1 cellular context compared by ENCODE assay signal in the genomic region with DNA sequence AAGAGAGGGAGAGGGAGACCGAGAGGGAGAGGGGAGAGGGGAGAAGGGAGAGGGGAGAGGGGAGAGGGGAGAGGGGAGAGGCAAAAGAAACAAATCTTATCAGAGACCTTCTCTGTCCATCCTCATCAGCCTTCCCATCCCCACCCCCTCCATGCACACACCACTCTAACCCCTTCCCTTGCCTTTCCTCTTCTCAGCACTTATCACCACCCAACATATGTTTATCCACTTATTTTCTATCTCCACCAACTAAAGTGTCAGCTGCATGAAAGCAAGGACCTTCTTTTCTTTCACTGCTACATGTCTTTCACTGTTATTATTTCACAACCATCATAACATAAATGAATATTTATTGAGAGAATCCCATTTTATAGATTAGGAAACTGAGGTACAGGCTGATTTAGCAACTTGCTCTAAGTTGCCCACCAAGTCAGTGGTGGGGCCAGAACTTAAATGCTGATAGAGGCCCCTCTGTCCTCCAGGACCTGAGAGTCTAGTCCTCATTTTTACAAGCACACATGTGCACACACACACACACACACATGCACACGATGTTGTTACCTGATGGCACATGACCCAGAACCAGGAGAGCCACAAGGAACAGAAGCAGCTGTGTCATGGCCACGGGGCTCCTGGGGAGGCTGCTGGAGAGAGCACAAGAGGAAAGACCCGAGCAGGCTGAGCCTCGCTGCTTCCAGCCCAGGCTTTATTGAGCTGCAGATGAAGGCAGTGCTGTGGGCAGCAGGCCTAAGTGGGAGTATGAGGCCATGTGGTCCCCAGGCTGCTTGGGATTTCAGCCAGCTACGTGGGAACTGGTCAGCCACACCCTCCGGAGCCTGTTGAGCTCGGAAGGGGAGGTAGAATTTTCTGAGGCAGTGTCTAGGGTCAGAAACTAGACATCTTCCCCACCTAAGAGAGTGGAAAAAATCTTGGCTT.
TF ChIP-seq lines count a peak whose summit lies in the region.

No MANE protein-coding gene starts in this region.

TF ChIP-seq in A549, 52 proteins besides CTCF, POLR2A, EP300 and RAD21 (continued from another document):
- TF ChIP-seq NFE2L2 (conservative IDR thresholded peaks at IDR 0.05; ENCODE audit: low read length) (no peak), BHLHE40 (IDR thresholded peaks at IDR 0.05; ENCODE audit: low read depth, low read length) (no peak), TFCP2L1 (CRISPR knock-in tag; IDR thresholded peaks at IDR 0.05) (no peak)
- TF ChIP-seq, protein P1, sequence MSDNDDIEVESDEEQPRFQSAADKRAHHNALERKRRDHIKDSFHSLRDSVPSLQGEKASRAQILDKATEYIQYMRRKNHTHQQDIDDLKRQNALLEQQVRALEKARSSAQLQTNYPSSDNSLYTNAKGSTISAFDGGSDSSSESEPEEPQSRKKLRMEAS (IDR thresholded peaks at IDR 0.05) = no peak
